ENCODE assay signal across 8 cellular contexts in genomic region chr1:40802078-40803075, GRCh38. TPM values are rescaled to one million over a fixed set of nuclear protein-coding genes. Genes with fewer than 3 reads are reported as not detected.
DNase-seq lines count a peak whose midpoint lies in the region; ATAC-seq and TF ChIP-seq lines count a peak whose summit lies in the region.

No MANE protein-coding gene starts in this region.

- DNase-seq in DMS153 (lab: John Stamatoyannopoulos, UW): peak; percentile 86
- no peak for DNase-seq in HFFc6
- peak; percentile 24 for DNase-seq in NCI-H345 treated with DMSO at 0.1 percent for 48 hours (lab: John Stamatoyannopoulos, UW; ENCODE audit: unreplicated experiment)
- DNase-seq in activated CD8-positive, alpha-beta memory T cell treated with anti-CD3 and anti-CD28 coated beads, Interleukin-2, amount 10 ng/mL, durations not matched to agents 7 days and 5 days: peak; percentile 90
- peak; percentile 53 for DNase-seq in epidermal melanocyte (ENCODE audit: insufficient read length, low spot score)
- peak; percentile 82 for DNase-seq in mucosa of gallbladder (ENCODE audit: low spot score)
- DNase-seq in stimulated activated CD8-positive, alpha-beta memory T cell treated with anti-CD3 and anti-CD28 coated beads, Interleukin-4, amount 100 ng/mL, for 1 hour (ENCODE audit: low read depth in 2 of 2, low spot score in 1 of 2): peak; percentile 57 to 72
- DNase-seq in RKO (ENCODE audit: low spot score): no peak

- H3K36me3 Mint-ChIP-seq in HFFc6 (ENCODE audit: low read depth): no peaks in the 10 kb centered on the region
- no peaks in the 10 kb centered on the region for H3K36me3 Mint-ChIP-seq in activated CD8-positive, alpha-beta memory T cell treated with anti-CD3 and anti-CD28 coated beads, Interleukin-2, amount 10 ng/mL, durations not matched to agents 7 days and 5 days

- peak overlapping the region; percentile 23; the same call in 1 of the 2 replicates for H3K4me3 Mint-ChIP-seq in HFFc6
- peak overlapping the region; percentile 46 for H3K4me3 Mint-ChIP-seq in activated CD8-positive, alpha-beta memory T cell treated with anti-CD3 and anti-CD28 coated beads, Interleukin-2, amount 10 ng/mL, durations not matched to agents 7 days and 5 days

- peaks cover 13% of the 10 kb centered on the region for H3K27me3 Mint-ChIP-seq in HFFc6 (ENCODE audit: insufficient read depth)
- H3K27me3 Mint-ChIP-seq in activated CD8-positive, alpha-beta memory T cell treated with anti-CD3 and anti-CD28 coated beads, Interleukin-2, amount 10 ng/mL, durations not matched to agents 7 days and 5 days: peaks cover 12% of the 10 kb centered on the region

- H3K4me1 Mint-ChIP-seq in HFFc6 (ENCODE audit: low read depth): peaks cover 2% of the 10 kb centered on the region
- peaks cover 20% of the 10 kb centered on the region for H3K4me1 Mint-ChIP-seq in activated CD8-positive, alpha-beta memory T cell treated with anti-CD3 and anti-CD28 coated beads, Interleukin-2, amount 10 ng/mL, durations not matched to agents 7 days and 5 days

- CTCF ChIA-PET in activated CD8-positive, alpha-beta memory T cell treated with anti-CD3 and anti-CD28 coated beads, Interleukin-2, amount 10 ng/mL, durations not matched to agents 7 days and 5 days (lab: Charles Lee): interaction anchor here (1.5 to 2.5 kb wide), 3 partner anchors 8 to 147 kb away, joined by 3 to 8 read pairs (median 5); no protein-coding TSS in a partner anchor

- ATAC-seq in activated CD8-positive, alpha-beta memory T cell treated with anti-CD3 and anti-CD28 coated beads, Interleukin-2, amount 10 ng/mL, durations not matched to agents 7 days and 5 days: peak; percentile 91

- TF ChIP-seq CTCF in HFFc6 (IDR thresholded peaks at IDR 0.05): no peak

- H3K27ac Mint-ChIP-seq in HFFc6: no peak overlapping the region
- H3K27ac Mint-ChIP-seq in activated CD8-positive, alpha-beta memory T cell treated with anti-CD3 and anti-CD28 coated beads, Interleukin-2, amount 10 ng/mL, durations not matched to agents 7 days and 5 days: peak overlapping the region; percentile 26

- no peaks in the 10 kb centered on the region for H3K9me3 Mint-ChIP-seq in HFFc6
- no peaks in the 10 kb centered on the region for H3K9me3 Mint-ChIP-seq in activated CD8-positive, alpha-beta memory T cell treated with anti-CD3 and anti-CD28 coated beads, Interleukin-2, amount 10 ng/mL, durations not matched to agents 7 days and 5 days (ENCODE audit: low read depth)

RNA-seq across cellular contexts. Expression of gene KCNQ4, which starts 18.8 kb away (rescaled TPM):
- under 1 TPM in 1 of 6 experiments, not detected in 5; 0.05 TPM for total RNA-seq in HFFc6 (2021; fragmentation: NEBNext Ultra II Directional; extraction: Animal tissue kit (Norgen Biotek cat#: 25700))
- total RNA-seq in activated CD8-positive, alpha-beta memory T cell treated with anti-CD3 and anti-CD28 coated beads, Interleukin-2, amount 10 ng/mL, durations not matched to agents 7 days and 5 days: under 1 TPM; 0.12 to 0.44 TPM
- 3.5 TPM for total RNA-seq in mucosa of gallbladder

RNA-seq across cellular contexts. Expression of gene CITED4, which starts 59.8 kb away (rescaled TPM):
- 1 to 10 TPM; 1.7 to 5.3 (median 3.8) TPM for total RNA-seq in HFFc6 (2021; fragmentation: NEBNext Ultra II Directional; extraction: Animal tissue kit (Norgen Biotek cat#: 25700))
- 1 to 10 TPM; 2.9 to 4.4 TPM for total RNA-seq in activated CD8-positive, alpha-beta memory T cell treated with anti-CD3 and anti-CD28 coated beads, Interleukin-2, amount 10 ng/mL, durations not matched to agents 7 days and 5 days
- total RNA-seq in mucosa of gallbladder: 86.1 TPM

Comparison
In these comparisons a context has a peak if more than half of its experiments do, and no peak if none do; other contexts are left out.
1. DNase-seq: peak in DMS153 (single experiment), NCI-H345 treated with DMSO at 0.1 percent for 48 hours (single experiment), activated CD8-positive, alpha-beta memory T cell treated with anti-CD3 and anti-CD28 coated beads, Interleukin-2, amount 10 ng/mL, durations not matched to agents 7 days and 5 days (single experiment), epidermal melanocyte (single experiment), mucosa of gallbladder (single experiment) and stimulated activated CD8-positive, alpha-beta memory T cell treated with anti-CD3 and anti-CD28 coated beads, Interleukin-4, amount 100 ng/mL, for 1 hour (2 of 2); none in HFFc6 (single experiment) and RKO (single experiment).
2. RNA of gene CITED4, which starts 59.8 kb away (total RNA-seq): 86.1 TPM in mucosa of gallbladder (single experiment); 2.9 to 4.4 TPM in activated CD8-positive, alpha-beta memory T cell treated with anti-CD3 and anti-CD28 coated beads, Interleukin-2, amount 10 ng/mL, durations not matched to agents 7 days and 5 days and 1.7 to 5.3 TPM in HFFc6; every median in the first group is over 10 times any median in the second.